In genomic region chrX:48702716-48703115, GRCh38 we compare ENCODE assay signal across 15 cellular contexts. TPM values are rescaled to one million over a fixed set of nuclear protein-coding genes. Genes with fewer than 3 reads are reported as not detected.
"Had no signal": no experiment of that assay in that cellular context is flagged by ENCODE, and none has a peak within 500 bp of the region (broad histone marks: within the 10 kb centered on the region; RNA-seq: fewer than 3 reads in every experiment).

No MANE protein-coding gene starts in this region.

- DNase-seq: activated CD4-positive, alpha-beta T cell treated with anti-CD3 and anti-CD28 coated beads for 1 hour; activated CD8-positive, alpha-beta memory T cell treated with anti-CD3 and anti-CD28 coated beads for 24 hours; activated effector memory CD4-positive, alpha-beta T cell treated with anti-CD3 and anti-CD28 coated beads, Interleukin-2, amount 50 U/mL, for 16 hours; activated naive CD8-positive, alpha-beta T cell treated with anti-CD3 and anti-CD28 coated beads, Interleukin-2, amount 50 U/mL, for 24 hours; foreskin keratinocyte; head of caudate nucleus; mesenchymal stem cell; psoas muscle; sigmoid colon; stimulated activated CD4-positive, alpha-beta T cell treated with anti-CD3 and anti-CD28 coated beads, Interleukin-12 subunit alpha, Interleukin-12 subunit beta, amount 100 ng/mL, for 4 hours; stimulated activated naive CD8-positive, alpha-beta T cell treated with anti-CD3 and anti-CD28 coated beads, Interleukin-15, Interleukin-2, amounts not matched to agents 100 U/mL and 50 U/mL, for 24 hours; T1000 had no signal

- H3K27me3 ChIP-seq: ascending aorta, foreskin keratinocyte, sigmoid colon had no signal

- H3K9me3 ChIP-seq: ascending aorta, psoas muscle, sigmoid colon had no signal

- H3K27ac Mint-ChIP-seq: activated naive CD8-positive, alpha-beta T cell treated with anti-CD3 and anti-CD28 coated beads, Interleukin-2, amount 50 U/mL, for 24 hours; natural killer cell treated with Interleukin-12 subunit alpha and Interleukin-12 subunit beta and Interleukin-15 and Interleukin-18, amount 100 ng/mL, for 72 hours had no signal

- H3K4me3 ChIP-seq: ascending aorta, psoas muscle, sigmoid colon had no signal

- H3K27me3 Mint-ChIP-seq: activated naive CD8-positive, alpha-beta T cell treated with anti-CD3 and anti-CD28 coated beads, Interleukin-2, amount 50 U/mL, for 24 hours had no signal

- H3K4me3 Mint-ChIP-seq: activated naive CD8-positive, alpha-beta T cell treated with anti-CD3 and anti-CD28 coated beads, Interleukin-2, amount 50 U/mL, for 24 hours; natural killer cell treated with Interleukin-12 subunit alpha and Interleukin-12 subunit beta and Interleukin-15 and Interleukin-18, amount 100 ng/mL, for 72 hours had no signal

- H3K27ac ChIP-seq: ascending aorta, foreskin keratinocyte, psoas muscle, sigmoid colon had no signal

- H3K4me1 ChIP-seq: ascending aorta, psoas muscle, sigmoid colon had no signal

- ATAC-seq: activated naive CD8-positive, alpha-beta T cell treated with anti-CD3 and anti-CD28 coated beads, Interleukin-2, amount 50 U/mL, for 24 hours; foreskin keratinocyte; psoas muscle; stimulated activated naive CD8-positive, alpha-beta T cell treated with anti-CD3 and anti-CD28 coated beads, Interleukin-15, Interleukin-2, amounts not matched to agents 100 U/mL and 50 U/mL, for 24 hours had no signal

- H3K9me3 Mint-ChIP-seq: activated naive CD8-positive, alpha-beta T cell treated with anti-CD3 and anti-CD28 coated beads, Interleukin-2, amount 50 U/mL, for 24 hours; natural killer cell treated with Interleukin-12 subunit alpha and Interleukin-12 subunit beta and Interleukin-15 and Interleukin-18, amount 100 ng/mL, for 72 hours had no signal

RNA-seq across cellular contexts. Expression of gene WAS, which starts 19.1 kb away (rescaled TPM):
- polyA plus RNA-seq: endothelial cell of umbilical vein had no signal

RNA-seq across cellular contexts. Expression of gene GLOD5, which starts 58.8 kb away (rescaled TPM):
- polyA plus RNA-seq: endothelial cell of umbilical vein, foreskin keratinocyte, psoas muscle had no signal
